8 cellular contexts compared by ENCODE assay signal in the genomic region with DNA sequence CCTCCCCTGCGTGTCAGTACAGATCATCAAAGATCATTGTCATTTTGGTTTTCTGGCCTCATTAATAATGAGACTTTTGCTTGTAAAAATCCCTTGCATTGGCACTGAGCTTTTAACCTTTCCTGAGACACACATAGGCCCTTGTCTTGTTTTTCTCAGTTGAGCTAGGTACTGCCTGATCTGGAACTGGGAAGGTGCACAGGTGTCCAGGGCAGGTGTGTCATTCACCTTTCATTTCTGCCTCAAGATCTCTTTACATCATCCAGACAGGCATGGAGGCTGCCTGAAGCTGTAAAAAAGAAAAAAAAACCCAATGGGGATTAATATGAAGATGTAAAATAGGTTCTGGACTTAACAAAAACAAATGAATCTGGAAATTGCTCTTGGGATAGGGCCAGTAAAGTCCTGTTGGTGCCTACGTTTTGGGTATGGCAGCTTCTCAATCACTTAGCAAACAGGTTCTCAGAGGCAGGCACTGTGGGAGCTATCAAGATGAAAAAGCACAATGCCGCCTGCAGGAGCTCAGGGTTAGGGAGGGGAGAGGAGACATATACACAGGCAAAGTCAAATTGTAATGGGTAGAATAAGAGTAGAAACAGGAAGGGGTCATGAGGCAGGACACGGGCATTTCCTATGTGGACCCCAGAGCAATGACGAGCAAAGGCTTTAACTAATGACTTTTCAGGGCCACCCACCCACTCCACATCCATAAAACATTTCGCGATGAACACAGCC. TPM values are rescaled to one million over a fixed set of nuclear protein-coding genes. Genes with fewer than 3 reads are reported as not detected.
DNase-seq lines count a peak whose midpoint lies in the region; ATAC-seq and TF ChIP-seq lines count a peak whose summit lies in the region.

No MANE protein-coding gene starts in this region.

- no peaks in the 10 kb centered on the region for H3K36me3 ChIP-seq in CD8-positive, alpha-beta T cell (ENCODE audit: insufficient read depth, low read length)
- no peaks in the 10 kb centered on the region for H3K36me3 ChIP-seq in neural progenitor cell

- H3K4me1 Mint-ChIP-seq in CD8-positive, alpha-beta T cell (ENCODE audit: low read depth): peaks cover 51% of the 10 kb centered on the region
- peaks cover 24% of the 10 kb centered on the region for H3K4me1 Mint-ChIP-seq in neural progenitor cell

- no peaks in the 10 kb centered on the region for H3K79me2 ChIP-seq in neural progenitor cell (ENCODE audit: low read depth)

- CTCF ChIA-PET in CD8-positive, alpha-beta T cell (lab: Charles Lee): interaction anchor here (0.8 to 18.5 kb wide), 16 partner anchors 9 to 287 kb away, joined by 3 to 783 read pairs (median 10); a partner anchor contains a TSS

- ATAC-seq in CD8-positive, alpha-beta T cell: no peak
- no peak for ATAC-seq in GM19397 (IDR thresholded peaks at IDR 0.05; ENCODE audit: unreplicated experiment)
- no peak for ATAC-seq in GM21717 (IDR thresholded peaks at IDR 0.05; ENCODE audit: unreplicated experiment)

- H3K4me2 ChIP-seq in neural progenitor cell: peak overlapping the region; percentile 94

- H3K4me3 ChIP-seq in CD8-positive, alpha-beta T cell (ENCODE audit: low read depth, low read length): peak overlapping the region; percentile 73
- no peak overlapping the region for H3K4me3 ChIP-seq in NB4 (ENCODE audit: low read depth, low read length)
- H3K4me3 ChIP-seq in neural progenitor cell: peak overlapping the region; percentile 68

- peak overlapping the region; percentile 86 for H2AFZ ChIP-seq in neural progenitor cell (replicated peaks)

- peaks cover 38% of the 10 kb centered on the region for H3F3A ChIP-seq in neural progenitor cell (ENCODE audit: low read depth)

- POLR2A ChIA-PET in CD8-positive, alpha-beta T cell (lab: Charles Lee): interaction anchor here (0.8 to 6.3 kb wide), 6 partner anchors 9 to 199 kb away, joined by 3 to 73 read pairs (median 3); a partner anchor contains a TSS

- H3K27me3 Mint-ChIP-seq in CD8-positive, alpha-beta T cell (ENCODE audit: low read depth): no peaks in the 10 kb centered on the region
- H3K27me3 Mint-ChIP-seq in neural progenitor cell (ENCODE audit: insufficient read depth, low read depth): peaks cover 28% of the 10 kb centered on the region

- peak overlapping the region; percentile 93 for H3K27ac Mint-ChIP-seq in CD8-positive, alpha-beta T cell
- H3K27ac Mint-ChIP-seq in neural progenitor cell: peak overlapping the region; percentile 17

- H3K9me3 Mint-ChIP-seq in CD8-positive, alpha-beta T cell: no peaks in the 10 kb centered on the region
- no peaks in the 10 kb centered on the region for H3K9me3 Mint-ChIP-seq in neural progenitor cell

- H3K4me3 Mint-ChIP-seq in CD8-positive, alpha-beta T cell: peak overlapping the region; percentile 86
- peak overlapping the region; percentile 90 for H3K4me3 Mint-ChIP-seq in neural progenitor cell

- no peak for DNase-seq in CD8-positive, alpha-beta T cell
- DNase-seq in NB4 (ENCODE audit: low read depth) (peak; percentile 18), dermis blood vessel endothelial cell (peak; percentile 13), neural progenitor cell (ENCODE audit: low spot score) (peak; percentile 23), NCI-H1436 treated with DMSO at 0.1 percent for 48 hours (lab: John Stamatoyannopoulos, UW) (no peak)
- DNase-seq in effector CD8-positive, alpha-beta T cell (lab: John Stamatoyannopoulos, UW): no peak

- no peak for TF ChIP-seq CTCF in CD8-positive, alpha-beta T cell (IDR thresholded peaks at IDR 0.05)
- TF ChIP-seq CTCF in NB4 (IDR thresholded peaks at IDR 0.05; ENCODE audit: low read depth, low read length): no peak
- TF ChIP-seq CTCF in neural progenitor cell (IDR thresholded peaks at IDR 0.05): no peak

- H3K27me3 ChIP-seq in CD8-positive, alpha-beta T cell (ENCODE audit: insufficient read depth, low read length): no peaks in the 10 kb centered on the region
- peaks cover 45% of the 10 kb centered on the region for H3K27me3 ChIP-seq in neural progenitor cell

- H3K27ac ChIP-seq in CD8-positive, alpha-beta T cell (ENCODE audit: low read depth, low read length): peak overlapping the region; percentile 69
- no peak overlapping the region for H3K27ac ChIP-seq in neural progenitor cell

- H3K9ac ChIP-seq in neural progenitor cell: no peak overlapping the region

- no peak for TF ChIP-seq POLR2A in NB4 (IDR thresholded peaks at IDR 0.05; ENCODE audit: extremely low read depth, insufficient read length)

- H3K9me3 ChIP-seq in CD8-positive, alpha-beta T cell (ENCODE audit: low read length): no peaks in the 10 kb centered on the region
- no peaks in the 10 kb centered on the region for H3K9me3 ChIP-seq in neural progenitor cell (ENCODE audit: low read depth)

- no peaks in the 10 kb centered on the region for H3K36me3 Mint-ChIP-seq in CD8-positive, alpha-beta T cell
- H3K36me3 Mint-ChIP-seq in neural progenitor cell: no peaks in the 10 kb centered on the region

- H3K4me1 ChIP-seq in CD8-positive, alpha-beta T cell (ENCODE audit: insufficient read depth, low read length): peaks cover 49% of the 10 kb centered on the region
- peaks cover 19% of the 10 kb centered on the region for H3K4me1 ChIP-seq in neural progenitor cell

- intact Hi-C loops in CD8-positive, alpha-beta T cell (cut with DNase I, micrococcal nuclease): loop anchor here (5.0 kb wide), 3 partner anchors 172 to 573 kb away; no protein-coding TSS in a partner anchor

- peaks cover 13% of the 10 kb centered on the region for H4K20me1 ChIP-seq in neural progenitor cell (ENCODE audit: low read depth)

RNA-seq across cellular contexts. Expression of a gene that starts 1.0 kb away (rescaled TPM):
- total RNA-seq in CD8-positive, alpha-beta T cell: 10 to 100 TPM; 11.4 to 13.1 TPM
- total RNA-seq in dermis blood vessel endothelial cell: 5.1 and 5.8 TPM in 2 replicates
- total RNA-seq in neural progenitor cell (ENCODE audit: low replicate concordance): 1.3 and 2.0 TPM in 2 replicates

RNA-seq across cellular contexts. Expression of a gene that starts 58.8 kb away (rescaled TPM):
- not detected for total RNA-seq in CD8-positive, alpha-beta T cell
- total RNA-seq in dermis blood vessel endothelial cell (0.51 and 0.84 TPM in 2 replicates), neural progenitor cell (ENCODE audit: low replicate concordance) (0.06 TPM in 1 of 2 replicates, not detected in the other)

Comparison
In these comparisons a context has a peak if more than half of its experiments do, and no peak if none do; other contexts are left out.
1. DNase-seq: peak in NB4 (single experiment), dermis blood vessel endothelial cell (single experiment) and neural progenitor cell (single experiment); none in CD8-positive, alpha-beta T cell (0 of 7), effector CD8-positive, alpha-beta T cell (single experiment) and NCI-H1436 treated with DMSO at 0.1 percent for 48 hours (single experiment).